1 cellular context compared by ENCODE assay signal in genomic region chr19:48646192-48646911, GRCh38.
A peak's percentile ranks its signal among the peaks of the same experiment; 100 is the strongest.
TF ChIP-seq lines count a peak whose summit lies in the region.

No MANE protein-coding gene starts in this region.

TF ChIP-seq in GM12878, 131 proteins besides CTCF, POLR2A, EP300 and RAD21 (continued from another document):
- no peak for TF ChIP-seq ESRRA (IDR thresholded peaks at IDR 0.05; ENCODE audit: low read length)
- TF ChIP-seq ZNF622 (IDR thresholded peaks at IDR 0.05), result no peak
- TF ChIP-seq ZSCAN29 (IDR thresholded peaks at IDR 0.05), result no peak
- TF ChIP-seq TCF7 (IDR thresholded peaks at IDR 0.05; ENCODE audit: borderline replicate concordance), result no peak
- TF ChIP-seq SMAD1 (IDR thresholded peaks at IDR 0.05; ENCODE audit: low read depth, partially characterized antibody), result no peak
- TF ChIP-seq BACH1 (IDR thresholded peaks at IDR 0.05; ENCODE audit: borderline replicate concordance), result peak; percentile 83
- TF ChIP-seq HSF1 (IDR thresholded peaks at IDR 0.05; ENCODE audit: low read depth, low read length), result no peak
- TF ChIP-seq ZBTB11 (CRISPR knock-in tag; IDR thresholded peaks at IDR 0.05), result no peak
- TF ChIP-seq ATF2 (IDR thresholded peaks at IDR 0.05; ENCODE audit: low read length), result no peak
TF ChIP-seq in GM12878: peak in this region for 25.
